Comparison of ENCODE assay signal across 9 cellular contexts in genomic region chr13:74061939-74062595, GRCh38.
DNase-seq lines count a peak whose midpoint lies in the region; ATAC-seq and TF ChIP-seq lines count a peak whose summit lies in the region.
"Had no signal": no experiment of that assay in that cellular context is flagged by ENCODE, and none has a peak within 500 bp of the region (broad histone marks: within the 10 kb centered on the region; RNA-seq: fewer than 3 reads in every experiment).

No MANE protein-coding gene starts in this region.

- TF ChIP-seq CTCF in fibroblast of pulmonary artery (IDR thresholded peaks at IDR 0.05; ENCODE audit: low read length, missing control alignments): no peak

- H3K27ac ChIP-seq in stomach smooth muscle (ENCODE audit: low read length): peak overlapping the region; percentile 58

- no peak for TF ChIP-seq POLR2A in GM18505 (IDR thresholded peaks at IDR 0.05; ENCODE audit: borderline replicate concordance, extremely low read depth, insufficient read depth, insufficient read length)

- no peaks in the 10 kb centered on the region for H3K9me3 ChIP-seq in stomach smooth muscle (ENCODE audit: control insufficient read depth in 2 of 2, low read length in 2 of 2)
- H3K9me3 ChIP-seq: ovary had no signal

- peak; percentile 76 for DNase-seq in NAMALWA (ENCODE audit: low spot score)
- peak; percentile 66 for DNase-seq in fibroblast of pulmonary artery (ENCODE audit: low read depth)
- no peak for DNase-seq in SIG-M5 (lab: John Stamatoyannopoulos, UW)
- DNase-seq in AML-193 (lab: John Stamatoyannopoulos, UW): no peak
- no peak for DNase-seq in NCI-H1048 (lab: John Stamatoyannopoulos, UW)

- H3K36me3 ChIP-seq in stomach smooth muscle (ENCODE audit: control insufficient read depth in 2 of 2, insufficient read depth in 2 of 2, low read length in 2 of 2): no peaks in the 10 kb centered on the region
- H3K36me3 ChIP-seq: ovary had no signal

- peak; percentile 77 for ATAC-seq in GM18505 (IDR thresholded peaks at IDR 0.05; ENCODE audit: unreplicated experiment)
- ATAC-seq in GM21825 (IDR thresholded peaks at IDR 0.05; ENCODE audit: unreplicated experiment): peak; percentile 80

- H3K4me3 ChIP-seq in fibroblast of pulmonary artery (replicated peaks; ENCODE audit: low read depth, low read length): no peak overlapping the region
- H3K4me3 ChIP-seq in stomach smooth muscle (ENCODE audit: low read length in 2 of 2): peak overlapping the region in 1 of 2 donors; percentile 60
- H3K4me3 ChIP-seq: ovary had no signal

- H3K4me1 ChIP-seq in stomach smooth muscle (ENCODE audit: control insufficient read depth, insufficient read depth, low read length): peaks cover 5% of the 10 kb centered on the region

- peak overlapping the region in 1 of 2 donors; percentile 42 for H3K9ac ChIP-seq in stomach smooth muscle (ENCODE audit: low read length in 2 of 2)

- H3K27me3 ChIP-seq in stomach smooth muscle (ENCODE audit: control insufficient read depth in 1 of 2, insufficient read depth in 2 of 2, low read length in 2 of 2): no peaks in the 10 kb centered on the region
- H3K27me3 ChIP-seq: ovary had no signal

Comparison
In these comparisons a context has a peak if more than half of its experiments do, and no peak if none do; other contexts are left out.
1. DNase-seq: peak in NAMALWA (single experiment) and fibroblast of pulmonary artery (single experiment); none in SIG-M5 (single experiment), AML-193 (0 of 2) and NCI-H1048 (single experiment).